22 cellular contexts compared by ENCODE assay signal in the genomic region with DNA sequence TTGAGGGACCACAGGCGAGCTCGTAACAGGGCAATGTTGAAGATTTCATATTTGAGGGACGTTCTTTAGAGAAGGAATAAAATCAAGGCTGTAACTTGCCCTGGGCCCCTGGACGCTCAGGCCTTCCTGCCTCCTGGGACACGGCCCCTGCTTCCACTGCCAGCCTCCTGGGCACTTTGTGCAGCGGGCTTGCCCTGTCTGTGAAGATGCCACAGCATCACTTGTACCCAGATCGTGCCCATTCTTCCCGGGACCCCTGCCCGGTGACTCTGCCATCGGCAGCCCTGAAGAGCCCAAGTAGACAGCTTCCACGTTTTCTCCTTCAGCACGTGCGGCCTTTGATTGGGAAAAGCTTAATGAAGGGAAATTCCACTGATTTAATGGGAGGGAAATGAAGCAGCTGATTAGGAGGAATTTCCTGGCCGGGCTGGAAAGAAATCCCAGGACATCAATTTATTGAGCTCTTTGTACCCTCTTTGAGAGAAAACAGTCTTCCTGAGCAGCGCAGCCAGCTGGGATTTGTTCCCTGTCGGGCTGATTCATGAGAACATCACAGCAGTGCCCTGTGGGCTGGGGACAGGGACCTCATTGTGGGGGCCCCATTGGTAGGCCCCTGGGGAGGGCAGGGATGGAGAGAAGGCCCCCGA.
DNase-seq lines count a peak whose midpoint lies in the region; ATAC-seq and TF ChIP-seq lines count a peak whose summit lies in the region.
"Had no signal": no experiment of that assay in that cellular context is flagged by ENCODE, and none has a peak within 500 bp of the region (broad histone marks: within the 10 kb centered on the region; RNA-seq: fewer than 3 reads in every experiment).

No MANE protein-coding gene starts in this region.

- intact Hi-C loops in left ventricle myocardium inferior (cut with micrococcal nuclease) = no loop called here
- intact Hi-C loops in cardiac septum (cut with DNase I) = no loop called here
- intact Hi-C loops in lower lobe of right lung (cut with DNase I) = no loop called here
- intact Hi-C loops in CD8-positive, alpha-beta T cell (cut with DNase I, micrococcal nuclease) = no loop called here

- POLR2A ChIA-PET in CD8-positive, alpha-beta T cell (lab: Charles Lee) = no interaction called here

- DNase-seq in left ventricle myocardium inferior = no peak
- no peak for DNase-seq in cardiac septum (ENCODE audit: low spot score)
- DNase-seq in lower lobe of right lung = no peak
- no peak for DNase-seq in type B pancreatic cell (ENCODE audit: extremely low spot score, unreplicated experiment)
- DNase-seq in CD8-positive, alpha-beta T cell = no peak
- DNase-seq in kidney tubule cell (ENCODE audit: low spot score) = no peak
- DNase-seq: 8988T, COR-L47, DMS153, GDM1, H7, HFFc6, IMR-90, NCI-H1048, NCI-H1436 treated with DMSO at 0.1 percent for 48 hours, NCI-H2029, NCI-H2171, NCI-H446 treated with DMSO at 0.1 percent for 48 hours, NCI-H774, SHP77 treated with DMSO at 0.1 percent for 48 hours had no signal

- no peak overlapping the region for H3K4me3 Mint-ChIP-seq in type B pancreatic cell
- H3K4me3 Mint-ChIP-seq in CD8-positive, alpha-beta T cell = no peak overlapping the region
- H3K4me3 Mint-ChIP-seq: HFFc6 had no signal

- H3K27me3 ChIP-seq in left ventricle myocardium inferior (ENCODE audit: low read depth) (peaks cover 57% of the 10 kb centered on the region), lower lobe of right lung (ENCODE audit: low read depth) (no peaks in the 10 kb centered on the region), neutrophil (no peaks in the 10 kb centered on the region)
- no peaks in the 10 kb centered on the region for H3K27me3 ChIP-seq in CD8-positive, alpha-beta T cell (ENCODE audit: insufficient read depth, low read length)

- H3K36me3 Mint-ChIP-seq in type B pancreatic cell = peaks cover 6% of the 10 kb centered on the region
- no peaks in the 10 kb centered on the region for H3K36me3 Mint-ChIP-seq in CD8-positive, alpha-beta T cell

- H3K4me3 ChIP-seq in left ventricle myocardium inferior (no peak overlapping the region), lower lobe of right lung (no peak overlapping the region), neutrophil (ENCODE audit: low read depth in 1 of 2, low read length in 1 of 2) (no peak overlapping the region)
- no peak overlapping the region for H3K4me3 ChIP-seq in CD8-positive, alpha-beta T cell (ENCODE audit: low read depth, low read length)

- H3K4me1 Mint-ChIP-seq in type B pancreatic cell (ENCODE audit: unreplicated experiment) = peaks cover 14% of the 10 kb centered on the region
- H3K4me1 Mint-ChIP-seq in CD8-positive, alpha-beta T cell (ENCODE audit: low read depth) = no peaks in the 10 kb centered on the region

- no peaks in the 10 kb centered on the region for H3K27me3 Mint-ChIP-seq in type B pancreatic cell
- peaks cover 18% of the 10 kb centered on the region for H3K27me3 Mint-ChIP-seq in CD8-positive, alpha-beta T cell (ENCODE audit: low read depth)

- H3K27ac ChIP-seq in left ventricle myocardium inferior (replicated peaks) (peak overlapping the region; percentile 32), lower lobe of right lung (peak overlapping the region; percentile 41), neutrophil (peak overlapping the region; percentile 97)
- no peak overlapping the region for H3K27ac ChIP-seq in CD8-positive, alpha-beta T cell (ENCODE audit: low read depth, low read length)

- CTCF ChIA-PET in CD8-positive, alpha-beta T cell (lab: Charles Lee) = no interaction called here

- H3K9me3 Mint-ChIP-seq in type B pancreatic cell = no peaks in the 10 kb centered on the region
- no peaks in the 10 kb centered on the region for H3K9me3 Mint-ChIP-seq in CD8-positive, alpha-beta T cell

- H3K4me1 ChIP-seq in left ventricle myocardium inferior = peaks cover 14% of the 10 kb centered on the region
- H3K4me1 ChIP-seq in lower lobe of right lung = peaks cover 6% of the 10 kb centered on the region
- H3K4me1 ChIP-seq in neutrophil (ENCODE audit: control insufficient read depth in 1 of 2, insufficient read depth in 1 of 2, low read depth in 1 of 2, low read length in 1 of 2) = peaks cover 46 to 53% of the 10 kb centered on the region in 2 experiments
- H3K4me1 ChIP-seq in CD8-positive, alpha-beta T cell (ENCODE audit: insufficient read depth, low read length) = no peaks in the 10 kb centered on the region

- H3K9me3 ChIP-seq in left ventricle myocardium inferior (replicated peaks) = peaks cover 6% of the 10 kb centered on the region
- no peaks in the 10 kb centered on the region for H3K9me3 ChIP-seq in lower lobe of right lung
- H3K9me3 ChIP-seq in neutrophil = no peaks in the 10 kb centered on the region
- H3K9me3 ChIP-seq in CD8-positive, alpha-beta T cell (ENCODE audit: low read length) = no peaks in the 10 kb centered on the region

- ATAC-seq in lower lobe of right lung (peak in 1 of 2 donors; percentile 32), GM19455 (IDR thresholded peaks at IDR 0.05; ENCODE audit: unreplicated experiment) (no peak)
- no peak for ATAC-seq in CD8-positive, alpha-beta T cell

- H3K27ac Mint-ChIP-seq in type B pancreatic cell = peak overlapping the region; percentile 56
- no peak overlapping the region for H3K27ac Mint-ChIP-seq in CD8-positive, alpha-beta T cell
- H3K27ac Mint-ChIP-seq: HFFc6 had no signal

- TF ChIP-seq CTCF in left ventricle myocardium inferior (IDR thresholded peaks at IDR 0.05; ENCODE audit: borderline replicate concordance) (no peak), lower lobe of right lung (IDR thresholded peaks at IDR 0.05) (no peak), neutrophil (IDR thresholded peaks at IDR 0.05) (no peak), type B pancreatic cell (conservative IDR thresholded peaks at IDR 0.05) (no peak)
- no peak for TF ChIP-seq CTCF in CD8-positive, alpha-beta T cell (IDR thresholded peaks at IDR 0.05)

- peaks cover 48% of the 10 kb centered on the region for H3K36me3 ChIP-seq in left ventricle myocardium inferior
- H3K36me3 ChIP-seq in lower lobe of right lung = peaks cover 24% of the 10 kb centered on the region
- peaks cover 70% of the 10 kb centered on the region for H3K36me3 ChIP-seq in neutrophil
- H3K36me3 ChIP-seq in CD8-positive, alpha-beta T cell (ENCODE audit: insufficient read depth, low read length) = no peaks in the 10 kb centered on the region
